ENCODE assay signal across 16 cellular contexts in genomic region chr15:58306591-58307312, GRCh38.
DNase-seq lines count a peak whose midpoint lies in the region; ATAC-seq, FAIRE-seq and TF ChIP-seq lines count a peak whose summit lies in the region.
"Had no signal": no experiment of that assay in that cellular context is flagged by ENCODE, and none has a peak within 500 bp of the region (broad histone marks: within the 10 kb centered on the region; RNA-seq: fewer than 3 reads in every experiment).

No MANE protein-coding gene starts in this region.

- no peak overlapping the region for H3K14ac ChIP-seq in H1 (ENCODE audit: insufficient read length)

- H3K4ac ChIP-seq in H1 (replicated peaks; ENCODE audit: insufficient read length, low read depth, low read length), result no peak overlapping the region

- no peak overlapping the region for H2BK20ac ChIP-seq in H1 (ENCODE audit: low read length)

- no peak overlapping the region for H4K91ac ChIP-seq in H1 (replicated peaks; ENCODE audit: insufficient read length, low read length)

- ATAC-seq in naive thymus-derived CD8-positive, alpha-beta T cell, result no peak
- ATAC-seq: natural killer cell; stimulated activated effector memory CD8-positive, alpha-beta T cell treated with anti-CD3 and anti-CD28 coated beads, Interleukin-12 subunit alpha, Interleukin-12 subunit beta, amount 100 ng/mL, for 72 hours had no signal

- no peak overlapping the region; a peak in 1 of 4 replicates for H3K4me2 ChIP-seq in H1 (ENCODE audit: insufficient read depth in 1 of 2, low read depth in 2 of 2, low read length in 2 of 2)

- no peak overlapping the region for H3K4me3 Mint-ChIP-seq in mesothelial cell of epicardium
- no peak overlapping the region for H3K4me3 Mint-ChIP-seq in naive thymus-derived CD8-positive, alpha-beta T cell
- H3K4me3 Mint-ChIP-seq: natural killer cell; stimulated activated effector memory CD8-positive, alpha-beta T cell treated with anti-CD3 and anti-CD28 coated beads, Interleukin-12 subunit alpha, Interleukin-12 subunit beta, amount 100 ng/mL, for 72 hours had no signal

- no peak overlapping the region; the same call in 1 of the 2 replicates for H2BK15ac ChIP-seq in H1 (ENCODE audit: low read length)

- H2AFZ ChIP-seq in H1 (ENCODE audit: low read length), result peak overlapping the region; percentile 2; the same call in 1 of the 2 replicates

- no peaks in the 10 kb centered on the region for H3K9me3 Mint-ChIP-seq in mesothelial cell of epicardium
- H3K9me3 Mint-ChIP-seq in naive thymus-derived CD8-positive, alpha-beta T cell, result peaks cover 0 to 2% (median 0%) of the 10 kb centered on the region in 9 donors
- H3K9me3 Mint-ChIP-seq: natural killer cell; stimulated activated effector memory CD8-positive, alpha-beta T cell treated with anti-CD3 and anti-CD28 coated beads, Interleukin-12 subunit alpha, Interleukin-12 subunit beta, amount 100 ng/mL, for 72 hours had no signal

- H3K27me3 Mint-ChIP-seq in mesothelial cell of epicardium (ENCODE audit: low read depth), result no peaks in the 10 kb centered on the region
- no peaks in the 10 kb centered on the region for H3K27me3 Mint-ChIP-seq in naive thymus-derived CD8-positive, alpha-beta T cell

- H3K4me1 ChIP-seq in H1 (replicated peaks in 1 of 4; ENCODE audit: control insufficient read depth in 3 of 4, insufficient read depth in 4 of 4, low read length in 3 of 4), result peaks cover 2 to 11% (median 5%) of the 10 kb centered on the region in 4 experiments; a peak in 5 of 7 replicates
- H3K4me1 ChIP-seq: SJCRH30 had no signal

- peak overlapping the region; percentile 72 for H3K27ac Mint-ChIP-seq in mesothelial cell of epicardium
- H3K27ac Mint-ChIP-seq in naive thymus-derived CD8-positive, alpha-beta T cell, result peak overlapping the region in 1 of 10 donors; percentile 17
- H3K27ac Mint-ChIP-seq: natural killer cell; stimulated activated effector memory CD8-positive, alpha-beta T cell treated with anti-CD3 and anti-CD28 coated beads, Interleukin-12 subunit alpha, Interleukin-12 subunit beta, amount 100 ng/mL, for 72 hours had no signal

- CTCF ChIA-PET in H1 (lab: Charles Lee; ENCODE audit: partially characterized antibody), result interaction anchor here (0.9 to 1.0 kb wide), 2 partner anchors 22 to 122 kb away, joined by 4 to 5 read pairs; no protein-coding TSS in a partner anchor

- H3K36me3 Mint-ChIP-seq in mesothelial cell of epicardium, result no peaks in the 10 kb centered on the region
- H3K36me3 Mint-ChIP-seq in naive thymus-derived CD8-positive, alpha-beta T cell, result no peaks in the 10 kb centered on the region
- H3K36me3 Mint-ChIP-seq: natural killer cell; stimulated activated effector memory CD8-positive, alpha-beta T cell treated with anti-CD3 and anti-CD28 coated beads, Interleukin-12 subunit alpha, Interleukin-12 subunit beta, amount 100 ng/mL, for 72 hours had no signal

- H3K79me2 ChIP-seq in H1 (ENCODE audit: control insufficient read depth in 1 of 2, insufficient read depth in 2 of 2, low read length in 2 of 2), result no peaks in the 10 kb centered on the region

- no peak overlapping the region for H3K23ac ChIP-seq in H1 (ENCODE audit: insufficient read length)

- no peaks in the 10 kb centered on the region for H3K9me3 ChIP-seq in H1 (ENCODE audit: insufficient read depth in 2 of 2, low read depth in 1 of 2, low read length in 1 of 2)
- H3K9me3 ChIP-seq: SJCRH30, upper lobe of left lung had no signal

- no peaks in the 10 kb centered on the region for H3K36me3 ChIP-seq in H1 (ENCODE audit: control insufficient read depth in 2 of 4, insufficient read depth in 4 of 4, low read length in 3 of 4)
- H3K36me3 ChIP-seq: SJCRH30, upper lobe of left lung had no signal

- H4K5ac ChIP-seq in H1 (ENCODE audit: insufficient read length, low read depth, low read length), result no peak overlapping the region

- no peaks in the 10 kb centered on the region for H3K27me3 ChIP-seq in H1 (replicated peaks in 1 of 4; ENCODE audit: control insufficient read depth in 3 of 4, extremely low read depth in 1 of 4, insufficient read depth in 3 of 4, low read length in 3 of 4)
- H3K27me3 ChIP-seq: SJCRH30, upper lobe of left lung had no signal

- no peak for TF ChIP-seq EP300 in H1 (IDR thresholded peaks at IDR 0.05; ENCODE audit: borderline replicate concordance in 1 of 2, low read depth in 2 of 2, low read length in 2 of 2)

- no peaks in the 10 kb centered on the region for H3K23me2 ChIP-seq in H1 (ENCODE audit: low read depth, low read length)

- POLR2A ChIA-PET in H1 (lab: Charles Lee; ENCODE audit: partially characterized antibody), result interaction anchor here (1.4 kb wide), 1 partner anchor 9 kb away, joined by 5 read pairs; no protein-coding TSS in a partner anchor
- POLR2A ChIA-PET in naive thymus-derived CD8-positive, alpha-beta T cell (lab: Charles Lee), result no interaction called here

- no peak overlapping the region for H3K9ac ChIP-seq in H1 (replicated peaks in 1 of 4; ENCODE audit: extremely low read depth in 1 of 4, low read depth in 3 of 4, low read length in 3 of 4)

- FAIRE-seq in H1 (lab: Jason Lieb, UNC), result no peak
- FAIRE-seq: GM12891 had no signal

- 82% methylated on average over 4 of the region's 4 CpGs; no CpG with 5 or more reads in 1 of the 2 experiments for WGBS in H1 (ENCODE audit: extremely low coverage in 1 of 2, insufficient coverage in 1 of 2, insufficient read length in 1 of 2, insufficient replicate concordance in 2 of 2, low coverage in 1 of 2, low lambda C conversion rate in 2 of 2, missing lambda C conversion rate in 1 of 2), 2 experiments

- TF ChIP-seq CTCF in H1 (IDR thresholded peaks at IDR 0.05; ENCODE audit: control extremely low read depth in 1 of 3, insufficient read depth in 1 of 3, low read depth in 1 of 3, low read length in 3 of 3), result no peak
- no peak for TF ChIP-seq CTCF in mesothelial cell of epicardium (IDR thresholded peaks at IDR 0.05; ENCODE audit: unreplicated experiment)

- H3K27ac ChIP-seq in H1 (ENCODE audit: low read depth, low read length), result no peak overlapping the region
- H3K27ac ChIP-seq: SJCRH30, upper lobe of left lung had no signal

- H2BK120ac ChIP-seq in H1 (replicated peaks; ENCODE audit: low read depth, low read length), result no peak overlapping the region

- no peak overlapping the region for H4K8ac ChIP-seq in H1 (ENCODE audit: extremely low read depth, insufficient read depth, low read length)

- no peak for TF ChIP-seq RAD21 in H1 (IDR thresholded peaks at IDR 0.05 in 1 of 2, conservative IDR thresholded peaks at IDR 0.05 in 1 of 2; ENCODE audit: low read depth in 2 of 2, low read length in 2 of 2)

- no peak overlapping the region for H2AK5ac ChIP-seq in H1 (ENCODE audit: low read depth, low read length)

- H3K56ac ChIP-seq in H1 (replicated peaks; ENCODE audit: insufficient read length, low read depth, low read length), result no peak overlapping the region

- H3K4me3 ChIP-seq in H1 (ENCODE audit: extremely low read depth in 1 of 4, insufficient read depth in 2 of 4, low read depth in 3 of 4, low read length in 4 of 4), result no peak overlapping the region
- H3K4me3 ChIP-seq: SJCRH30, upper lobe of left lung had no signal

- peaks cover 9% of the 10 kb centered on the region for H3K4me1 Mint-ChIP-seq in mesothelial cell of epicardium
- peaks cover 14 to 24% (median 19%) of the 10 kb centered on the region in 4 donors for H3K4me1 Mint-ChIP-seq in naive thymus-derived CD8-positive, alpha-beta T cell

- no peak overlapping the region for H2BK12ac ChIP-seq in H1 (ENCODE audit: low read depth, low read length)

- H3K18ac ChIP-seq in H1 (ENCODE audit: extremely low read depth, low read length), result no peak overlapping the region

- H4K20me1 ChIP-seq in H1 (replicated peaks in 1 of 2; ENCODE audit: control insufficient read depth in 1 of 2, insufficient read depth in 2 of 2, low read length in 2 of 2), result no peaks in the 10 kb centered on the region

- no peaks in the 10 kb centered on the region for H3K79me1 ChIP-seq in H1 (ENCODE audit: low read depth, low read length)

- H2BK5ac ChIP-seq in H1 (ENCODE audit: low read depth, low read length), result no peak overlapping the region

- peak; percentile 29 for DNase-seq in EL
- DNase-seq in NCI-H748 (lab: John Stamatoyannopoulos, UW; ENCODE audit: unreplicated experiment), result peak; percentile 71
- DNase-seq in H1 (ENCODE audit: low read depth in 1 of 2, low spot score in 2 of 2), result no peak
- no peak for DNase-seq in mesothelial cell of epicardium (ENCODE audit: low spot score in 2 of 2, unreplicated experiment in 2 of 2)
- no peak for DNase-seq in SKM-1 treated with dmso at 0.1 percent for 144 hours (lab: John Stamatoyannopoulos, UW; ENCODE audit: unreplicated experiment)
- DNase-seq in activated CD4-positive, CD25-positive, alpha-beta regulatory T cell (lab: John Stamatoyannopoulos, UW), result no peak
- no peak for DNase-seq in D341Med (ENCODE audit: low spot score)
- DNase-seq in naive thymus-derived CD8-positive, alpha-beta T cell, result no peak
- DNase-seq: hippocampal formation; natural killer cell; NCI-H526 treated with DMSO at 0.1 percent for 48 hours; stimulated activated CD4-positive, alpha-beta T cell treated with anti-CD3 and anti-CD28 coated beads, Interleukin-4, amount 100 ng/mL, for 4 hours had no signal

- TF ChIP-seq POLR2A in H1 (IDR thresholded peaks at IDR 0.05; ENCODE audit: control extremely low read depth in 1 of 2, low read depth in 2 of 2, low read length in 2 of 2), result no peak

TF ChIP-seq in H1, 55 proteins besides CTCF, POLR2A, EP300 and RAD21:
- TF ChIP-seq TEAD4 (IDR thresholded peaks at IDR 0.05; ENCODE audit: low read depth, low read length) (no peak), RFX5 (IDR thresholded peaks at IDR 0.05; ENCODE audit: borderline replicate concordance, low read depth, low read length) (no peak), BRCA1 (IDR thresholded peaks at IDR 0.05; ENCODE audit: low read depth, low read length) (no peak), SAP30 (IDR thresholded peaks at IDR 0.05; ENCODE audit: insufficient read depth, insufficient replicate concordance, low read length) (no peak), ZNF274 (IDR thresholded peaks at IDR 0.05; ENCODE audit: borderline replicate concordance, extremely low read depth, low read length) (no peak), SIX5 (IDR thresholded peaks at IDR 0.05; ENCODE audit: low read depth, low read length) (no peak), CBX8 (IDR thresholded peaks at IDR 0.05; ENCODE audit: borderline replicate concordance, low read depth, low read length) (no peak), CHD2 (IDR thresholded peaks at IDR 0.05; ENCODE audit: low read length) (no peak)
TF ChIP-seq in H1: peak in this region for 0.

Comparison
In these comparisons a context has a peak if more than half of its experiments do, and no peak if none do; other contexts are left out.
1. DNase-seq: peak in EL (single experiment) and NCI-H748 (single experiment); none in H1 (0 of 2), mesothelial cell of epicardium (0 of 2), SKM-1 treated with dmso at 0.1 percent for 144 hours (single experiment), activated CD4-positive, CD25-positive, alpha-beta regulatory T cell (0 of 4), D341Med (single experiment) and naive thymus-derived CD8-positive, alpha-beta T cell (0 of 10).